ENCODE assay signal across 19 cellular contexts in the genomic region with DNA sequence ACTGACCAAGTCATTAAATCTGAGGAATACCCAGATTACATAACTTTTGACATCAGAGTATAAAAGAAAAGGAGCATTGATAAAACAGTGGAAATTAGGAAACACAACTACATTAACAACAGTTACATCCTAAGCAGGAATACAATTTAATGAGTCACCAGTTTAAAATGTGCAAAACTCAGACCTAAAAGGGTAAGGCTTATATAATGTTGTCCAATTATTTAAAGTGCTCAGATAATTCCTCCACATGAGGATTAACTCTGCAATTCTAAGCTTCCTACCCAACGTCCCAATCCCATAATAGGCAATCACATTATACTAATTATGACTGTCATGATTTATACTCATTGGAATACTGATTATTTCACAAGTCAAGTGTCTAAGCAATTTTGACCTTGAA. TPM values are rescaled to one million over a fixed set of nuclear protein-coding genes. Genes with fewer than 3 reads are reported as not detected.
DNase-seq lines count a peak whose midpoint lies in the region; ATAC-seq and TF ChIP-seq lines count a peak whose summit lies in the region.
"Had no signal": no experiment of that assay in that cellular context is flagged by ENCODE, and none has a peak within 500 bp of the region (broad histone marks: within the 10 kb centered on the region; RNA-seq: fewer than 3 reads in every experiment).

No MANE protein-coding gene starts in this region.

- no peaks in the 10 kb centered on the region for H3K27me3 Mint-ChIP-seq in MCF 10A (ENCODE audit: insufficient read depth, unreplicated experiment)
- no peaks in the 10 kb centered on the region for H3K27me3 Mint-ChIP-seq in naive thymus-derived CD8-positive, alpha-beta T cell
- H3K27me3 Mint-ChIP-seq in activated T-cell treated with anti-CD3 and anti-CD28 coated beads, Interleukin-2, amount 50 U/mL, for 72 hours (ENCODE audit: low read depth) = no peaks in the 10 kb centered on the region
- H3K27me3 Mint-ChIP-seq: activated naive CD4-positive, alpha-beta T cell treated with anti-CD3 and anti-CD28 coated beads, Interleukin-2, amount 50 U/mL, for 24 hours; central memory CD8-positive, alpha-beta T cell; stimulated activated memory B cell treated with anti-CD40 and anti-IgM and Interleukin-4, amounts not matched to agents 10 μg/mL and 1 μg/mL and 100 μg/mL, for 72 hours had no signal

- H3K27ac ChIP-seq in breast epithelium (no peak overlapping the region), WERI-Rb-1 (peak overlapping the region; percentile 34)
- H3K27ac ChIP-seq: 22Rv1, upper lobe of right lung had no signal

- TF ChIP-seq CTCF in MCF 10A (IDR thresholded peaks at IDR 0.05; ENCODE audit: unreplicated experiment) = no peak
- TF ChIP-seq CTCF in breast epithelium (IDR thresholded peaks at IDR 0.05) = no peak
- no peak for TF ChIP-seq CTCF in WERI-Rb-1 (IDR thresholded peaks at IDR 0.05; ENCODE audit: low read depth, low read length)
- no peak for TF ChIP-seq CTCF in fibroblast of mammary gland (conservative IDR thresholded peaks at IDR 0.05; ENCODE audit: control insufficient read depth, insufficient read depth, low read depth, low read length)

- H3K4me1 Mint-ChIP-seq in MCF 10A (ENCODE audit: insufficient read depth, unreplicated experiment) = peaks cover 43% of the 10 kb centered on the region
- H3K4me1 Mint-ChIP-seq in naive thymus-derived CD8-positive, alpha-beta T cell = peaks cover 8 to 25% (median 18%) of the 10 kb centered on the region in 4 donors
- peaks cover 7% of the 10 kb centered on the region for H3K4me1 Mint-ChIP-seq in activated T-cell treated with anti-CD3 and anti-CD28 coated beads, Interleukin-2, amount 50 U/mL, for 72 hours (ENCODE audit: low read depth)
- H3K4me1 Mint-ChIP-seq: central memory CD8-positive, alpha-beta T cell had no signal

- peaks cover 7% of the 10 kb centered on the region for H3K36me3 Mint-ChIP-seq in MCF 10A (ENCODE audit: insufficient read depth, unreplicated experiment)
- H3K36me3 Mint-ChIP-seq in naive thymus-derived CD8-positive, alpha-beta T cell = no peaks in the 10 kb centered on the region
- no peaks in the 10 kb centered on the region for H3K36me3 Mint-ChIP-seq in activated T-cell treated with anti-CD3 and anti-CD28 coated beads, Interleukin-2, amount 50 U/mL, for 72 hours (ENCODE audit: insufficient read depth in 2 of 2)
- H3K36me3 Mint-ChIP-seq: stimulated activated memory B cell treated with anti-CD40 and anti-IgM and Interleukin-4, amounts not matched to agents 10 μg/mL and 1 μg/mL and 100 μg/mL, for 72 hours had no signal

- H3K9me3 Mint-ChIP-seq in MCF 10A (ENCODE audit: unreplicated experiment) = no peaks in the 10 kb centered on the region
- no peaks in the 10 kb centered on the region for H3K9me3 Mint-ChIP-seq in naive thymus-derived CD8-positive, alpha-beta T cell
- no peaks in the 10 kb centered on the region for H3K9me3 Mint-ChIP-seq in activated T-cell treated with anti-CD3 and anti-CD28 coated beads, Interleukin-2, amount 50 U/mL, for 72 hours
- H3K9me3 Mint-ChIP-seq: activated naive CD4-positive, alpha-beta T cell treated with anti-CD3 and anti-CD28 coated beads, Interleukin-2, amount 50 U/mL, for 24 hours; central memory CD8-positive, alpha-beta T cell; H9; neural crest cell; stimulated activated memory B cell treated with anti-CD40 and anti-IgM and Interleukin-4, amounts not matched to agents 10 μg/mL and 1 μg/mL and 100 μg/mL, for 72 hours had no signal

- peaks cover 0 to 4% of the 10 kb centered on the region in 2 donors for H3K4me1 ChIP-seq in breast epithelium
- H3K4me1 ChIP-seq: Caco-2 had no signal

- H3K9me3 ChIP-seq in breast epithelium (no peaks in the 10 kb centered on the region), WERI-Rb-1 (ENCODE audit: severe bottlenecking) (no peaks in the 10 kb centered on the region)
- H3K9me3 ChIP-seq: Caco-2, upper lobe of right lung had no signal

- no TSS peak for BruUV-seq in MCF 10A (replicated peaks; lab: Mats Ljungman, UMichigan)

- intact Hi-C loops in MCF 10A (cut with micrococcal nuclease) = no loop called here
- intact Hi-C loops in breast epithelium (cut with DNase I; ENCODE audit: low total_unique reads) = no loop called here

- peak overlapping the region; percentile 70 for H3K27ac Mint-ChIP-seq in MCF 10A (ENCODE audit: low read depth, unreplicated experiment)
- no peak overlapping the region for H3K27ac Mint-ChIP-seq in naive thymus-derived CD8-positive, alpha-beta T cell
- no peak overlapping the region for H3K27ac Mint-ChIP-seq in activated T-cell treated with anti-CD3 and anti-CD28 coated beads, Interleukin-2, amount 50 U/mL, for 72 hours
- H3K27ac Mint-ChIP-seq: activated naive CD4-positive, alpha-beta T cell treated with anti-CD3 and anti-CD28 coated beads, Interleukin-2, amount 50 U/mL, for 24 hours; H9; stimulated activated memory B cell treated with anti-CD40 and anti-IgM and Interleukin-4, amounts not matched to agents 10 μg/mL and 1 μg/mL and 100 μg/mL, for 72 hours had no signal

- H3K27me3 ChIP-seq in breast epithelium (no peaks in the 10 kb centered on the region), WERI-Rb-1 (ENCODE audit: insufficient read depth, low read depth, severe bottlenecking) (no peaks in the 10 kb centered on the region)
- H3K27me3 ChIP-seq: upper lobe of right lung had no signal

- no peak overlapping the region for H3K4me3 ChIP-seq in breast epithelium
- no peak overlapping the region for H3K4me3 ChIP-seq in WERI-Rb-1 (ENCODE audit: low read depth, low read length)
- no peak overlapping the region for H3K4me3 ChIP-seq in fibroblast of mammary gland (ENCODE audit: control insufficient read depth, low read depth, low read length)
- H3K4me3 ChIP-seq: upper lobe of right lung had no signal

- ATAC-seq in naive thymus-derived CD8-positive, alpha-beta T cell = no peak
- ATAC-seq in activated T-cell treated with anti-CD3 and anti-CD28 coated beads, Interleukin-2, amount 50 U/mL, for 72 hours (replicated peaks in 1 of 2) = no peak
- ATAC-seq: stimulated activated memory B cell treated with anti-CD40 and anti-IgM and Interleukin-4, amounts not matched to agents 10 μg/mL and 1 μg/mL and 100 μg/mL, for 72 hours; upper lobe of right lung had no signal

- no peak for TF ChIP-seq POLR2A in breast epithelium (IDR thresholded peaks at IDR 0.05)

- POLR2A ChIA-PET in MCF 10A (lab: Yijun Ruan, JAX) = interaction anchor here (0.6 to 7.3 kb wide), 5 partner anchors 11 to 97 kb away, joined by 3 to 67 read pairs (median 4); a partner anchor contains a TSS
- POLR2A ChIA-PET in naive thymus-derived CD8-positive, alpha-beta T cell (lab: Charles Lee) = no interaction called here

- H3K36me3 ChIP-seq in breast epithelium (no peaks in the 10 kb centered on the region), WERI-Rb-1 (no peaks in the 10 kb centered on the region; the same call in 1 of the 2 replicates)
- H3K36me3 ChIP-seq: upper lobe of right lung had no signal

- peak; percentile 51 for DNase-seq in MCF 10A (ENCODE audit: unreplicated experiment)
- DNase-seq in breast epithelium (ENCODE audit: low spot score in 2 of 2) = no peak
- no peak for DNase-seq in WERI-Rb-1
- DNase-seq in fibroblast of mammary gland (ENCODE audit: low read depth) = peak; percentile 49
- DNase-seq in NCI-H774 (lab: John Stamatoyannopoulos, UW) = no peak
- DNase-seq in hypothalamus (lab: John Stamatoyannopoulos, UW) = no peak
- no peak for DNase-seq in naive thymus-derived CD8-positive, alpha-beta T cell
- DNase-seq in activated T-cell treated with anti-CD3 and anti-CD28 coated beads, Interleukin-2, amount 50 U/mL, for 72 hours = no peak
- DNase-seq: activated CD8-positive, alpha-beta memory T cell treated with anti-CD3 and anti-CD28 coated beads, Interleukin-2, amount 50 U/mL, for 48 hours; Caco-2; H9; NCI-H1436 treated with DMSO at 0.1 percent for 48 hours; T-helper 1 cell; upper lobe of right lung had no signal

- CTCF ChIA-PET in MCF 10A (lab: Yijun Ruan, JAX) = interaction anchor here (0.6 to 1.6 kb wide), 6 partner anchors 15 to 192 kb away, joined by 3 to 6 read pairs (median 4); no protein-coding TSS in a partner anchor

- no peak overlapping the region for H3K4me3 Mint-ChIP-seq in MCF 10A (ENCODE audit: unreplicated experiment)
- no peak overlapping the region for H3K4me3 Mint-ChIP-seq in naive thymus-derived CD8-positive, alpha-beta T cell
- no peak overlapping the region for H3K4me3 Mint-ChIP-seq in activated T-cell treated with anti-CD3 and anti-CD28 coated beads, Interleukin-2, amount 50 U/mL, for 72 hours
- H3K4me3 Mint-ChIP-seq: activated naive CD4-positive, alpha-beta T cell treated with anti-CD3 and anti-CD28 coated beads, Interleukin-2, amount 50 U/mL, for 24 hours; central memory CD8-positive, alpha-beta T cell; H9; neural crest cell; stimulated activated memory B cell treated with anti-CD40 and anti-IgM and Interleukin-4, amounts not matched to agents 10 μg/mL and 1 μg/mL and 100 μg/mL, for 72 hours had no signal

RNA-seq across cellular contexts. Expression of a gene that starts 50.5 kb away (rescaled TPM):
- total RNA-seq in MCF 10A (2022) (109 and 160 TPM in 2 replicates), breast epithelium (10 to 100 TPM; 23.9 to 27.4 (median 24.3) TPM)
- 10 to 100 TPM; 15.9 to 19.3 TPM for total RNA-seq in naive thymus-derived CD8-positive, alpha-beta T cell
- polyA plus RNA-seq in naive thymus-derived CD8-positive, alpha-beta T cell = 1 to 10 TPM in 2 of 3 donors, under 1 TPM in 1; 0.45 to 2.2 (median 2.0) TPM
- total RNA-seq in activated T-cell treated with anti-CD3 and anti-CD28 coated beads, Interleukin-2, amount 50 U/mL, for 72 hours = 10 to 100 TPM; 11.9 to 12.2 TPM

Comparison
In these comparisons a context has a peak if more than half of its experiments do, and no peak if none do; other contexts are left out.
1. DNase-seq: peak in MCF 10A (single experiment) and fibroblast of mammary gland (single experiment); none in breast epithelium (0 of 2), WERI-Rb-1 (single experiment), NCI-H774 (single experiment), hypothalamus (0 of 51), naive thymus-derived CD8-positive, alpha-beta T cell (0 of 10) and activated T-cell treated with anti-CD3 and anti-CD28 coated beads, Interleukin-2, amount 50 U/mL, for 72 hours (0 of 2).